In the genomic region with DNA sequence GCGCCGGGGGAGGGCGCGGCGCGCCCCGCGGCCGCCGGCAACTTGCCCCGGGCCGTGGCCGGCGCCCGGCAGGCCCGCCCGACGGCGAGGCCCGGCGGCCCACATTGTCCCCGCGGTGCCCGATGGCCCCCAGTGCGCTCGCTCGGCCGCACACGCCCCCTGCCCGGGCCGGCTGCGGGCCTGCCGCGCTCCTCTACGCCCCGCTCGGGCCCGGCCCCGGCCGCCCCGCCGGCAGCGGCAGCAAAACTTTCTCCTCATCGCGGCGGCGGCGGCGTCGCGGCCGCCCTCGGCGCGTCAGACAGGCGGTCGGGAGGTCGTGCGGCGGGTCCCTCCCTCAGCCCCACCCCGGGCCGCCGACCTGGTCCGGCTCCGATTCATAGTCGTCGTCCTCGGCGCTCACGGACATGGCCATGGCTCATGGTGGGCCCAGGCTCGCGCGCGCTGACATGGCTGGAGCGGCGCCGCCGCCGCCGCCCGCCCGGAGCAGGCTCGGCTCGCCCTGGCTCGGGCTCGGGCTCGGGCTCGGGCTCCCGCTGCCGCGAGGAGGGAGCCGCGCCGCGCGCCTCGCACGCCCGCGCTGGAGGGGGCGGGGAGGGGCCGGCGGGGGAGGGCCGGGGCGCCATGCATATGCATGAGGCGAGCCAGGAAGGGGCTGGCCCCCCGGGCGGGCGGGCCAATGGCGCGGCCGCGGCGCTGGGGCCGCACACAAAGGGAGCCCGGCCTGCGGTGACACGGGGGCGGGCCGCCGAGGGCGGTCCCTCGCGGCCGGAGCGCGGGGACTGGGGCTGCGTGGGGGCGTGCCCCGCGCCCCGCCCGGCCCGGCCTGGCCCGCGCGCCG, we compare ENCODE assay signal across 8 cellular contexts.
DNase-seq lines count a peak whose midpoint lies in the region; ATAC-seq lines count a peak whose summit lies in the region.

No MANE protein-coding gene starts in this region.

- no peak overlapping the region for H3K4me3 ChIP-seq in CD4-positive, CD25-positive, alpha-beta regulatory T cell (ENCODE audit: low read depth, low read length)
- H3K4me3 ChIP-seq in mesodermal cell (ENCODE audit: extremely low read depth, insufficient read depth, low read length, poor library complexity, severe bottlenecking): peak overlapping the region; percentile 46

- peaks cover 20% of the 10 kb centered on the region for H3K4me1 ChIP-seq in CD4-positive, CD25-positive, alpha-beta regulatory T cell (ENCODE audit: control insufficient read depth, insufficient read depth, low read length, poor library complexity, severe bottlenecking)
- peaks cover 10% of the 10 kb centered on the region for H3K4me1 ChIP-seq in mesodermal cell (ENCODE audit: control insufficient read depth, insufficient read depth, low read length, poor library complexity, severe bottlenecking)

- H3K4me3 Mint-ChIP-seq in CD4-positive, CD25-positive, alpha-beta regulatory T cell: peak overlapping the region in 2 of 4 donors; percentile 13 to 57
- peak overlapping the region in 1 of 2 donors; percentile 41 for H3K4me3 Mint-ChIP-seq in effector memory CD8-positive, alpha-beta T cell

- H3K27ac ChIP-seq in CD4-positive, CD25-positive, alpha-beta regulatory T cell (ENCODE audit: insufficient read depth, low read length, poor library complexity, severe bottlenecking): peak overlapping the region; percentile 65
- H3K27ac ChIP-seq in mesodermal cell (ENCODE audit: low read depth, low read length, severe bottlenecking): peak overlapping the region; percentile 45

- no peaks in the 10 kb centered on the region for H3K27me3 ChIP-seq in CD4-positive, CD25-positive, alpha-beta regulatory T cell (ENCODE audit: control insufficient read depth, insufficient read depth, low read length)

- ATAC-seq in CD4-positive, CD25-positive, alpha-beta regulatory T cell (ENCODE audit: low read depth in 2 of 2): peak; percentile 87 to 88
- peak; percentile 84 for ATAC-seq in GM19351 (IDR thresholded peaks at IDR 0.05; ENCODE audit: unreplicated experiment)
- peak; percentile 94 for ATAC-seq in HG03460 (IDR thresholded peaks at IDR 0.05; ENCODE audit: unreplicated experiment)
- peak; percentile 85 for ATAC-seq in effector memory CD8-positive, alpha-beta T cell (replicated peaks)

- H3K27me3 Mint-ChIP-seq in CD4-positive, CD25-positive, alpha-beta regulatory T cell: no peaks in the 10 kb centered on the region
- no peaks in the 10 kb centered on the region for H3K27me3 Mint-ChIP-seq in effector memory CD8-positive, alpha-beta T cell

- H3K4me1 Mint-ChIP-seq in CD4-positive, CD25-positive, alpha-beta regulatory T cell: peaks cover 13 to 32% (median 24%) of the 10 kb centered on the region in 4 donors
- peaks cover 21 to 23% of the 10 kb centered on the region in 2 donors for H3K4me1 Mint-ChIP-seq in effector memory CD8-positive, alpha-beta T cell (ENCODE audit: low read depth in 2 of 2)

- H3K9me3 ChIP-seq in CD4-positive, CD25-positive, alpha-beta regulatory T cell (ENCODE audit: control insufficient read depth in 2 of 2, low read length in 2 of 2): no peaks in the 10 kb centered on the region
- H3K9me3 ChIP-seq in mesodermal cell (ENCODE audit: control insufficient read depth, low read length): no peaks in the 10 kb centered on the region

- 0% methylated on average over 65 to 75 of the region's 138 CpGs for WGBS in mesodermal cell (ENCODE audit: insufficient coverage in 2 of 2), 2 experiments

- no peaks in the 10 kb centered on the region for H3K36me3 Mint-ChIP-seq in CD4-positive, CD25-positive, alpha-beta regulatory T cell
- peaks cover 5% of the 10 kb centered on the region for H3K36me3 Mint-ChIP-seq in effector memory CD8-positive, alpha-beta T cell (ENCODE audit: insufficient read depth)

- H3K9me3 Mint-ChIP-seq in CD4-positive, CD25-positive, alpha-beta regulatory T cell: no peaks in the 10 kb centered on the region
- H3K9me3 Mint-ChIP-seq in effector memory CD8-positive, alpha-beta T cell: no peaks in the 10 kb centered on the region

- no peaks in the 10 kb centered on the region for H3K36me3 ChIP-seq in CD4-positive, CD25-positive, alpha-beta regulatory T cell (ENCODE audit: control insufficient read depth, insufficient read depth, low read length)
- H3K36me3 ChIP-seq in mesodermal cell (ENCODE audit: control insufficient read depth, insufficient read depth, low read length): peaks cover 16% of the 10 kb centered on the region

- peak; percentile 82 to 91 (median 85) for DNase-seq in CD4-positive, CD25-positive, alpha-beta regulatory T cell
- DNase-seq in NCI-H774 (lab: John Stamatoyannopoulos, UW): peak; percentile 95
- peak; percentile 62 to 80 for DNase-seq in activated CD8-positive, alpha-beta memory T cell treated with anti-CD3 and anti-CD28 coated beads for 1 hour (ENCODE audit: extremely low read depth in 1 of 2, low read depth in 1 of 2)
- DNase-seq in effector memory CD8-positive, alpha-beta T cell: peak; percentile 80 to 88 (median 83)
- peak; percentile 68 for DNase-seq in stimulated activated CD8-positive, alpha-beta memory T cell treated with anti-CD3 and anti-CD28 coated beads, Interleukin-15, amount 100 ng/mL, for 1 hour (ENCODE audit: low read depth)

- H3K27ac Mint-ChIP-seq in CD4-positive, CD25-positive, alpha-beta regulatory T cell: no peak overlapping the region
- no peak overlapping the region for H3K27ac Mint-ChIP-seq in effector memory CD8-positive, alpha-beta T cell
